In genomic region chr14:76193696-76194095, GRCh38 we compare ENCODE assay signal across 33 cellular contexts. TPM values are rescaled to one million over a fixed set of nuclear protein-coding genes. Genes with fewer than 3 reads are reported as not detected.
DNase-seq lines count a peak whose midpoint lies in the region; ATAC-seq, FAIRE-seq and TF ChIP-seq lines count a peak whose summit lies in the region.
"Had no signal": no experiment of that assay in that cellular context is flagged by ENCODE, and none has a peak within 500 bp of the region (broad histone marks: within the 10 kb centered on the region; RNA-seq: fewer than 3 reads in every experiment).

No MANE protein-coding gene starts in this region.

- peak overlapping the region; percentile 20 for H2BK5ac ChIP-seq in IMR-90 (ENCODE audit: low read depth, low read length, poor library complexity, severe bottlenecking)

- H3K4ac ChIP-seq in IMR-90 (ENCODE audit: low read depth, low read length): no peak overlapping the region

- H4K91ac ChIP-seq in IMR-90 (ENCODE audit: insufficient read depth, low read depth, low read length): no peak overlapping the region

- intact Hi-C loops in IMR-90 (cut with micrococcal nuclease): no loop called here

- no peak overlapping the region for H3K56ac ChIP-seq in IMR-90 (ENCODE audit: extremely low read depth, insufficient read depth, low read length)

- no peak overlapping the region for H2AFZ ChIP-seq in IMR-90 (replicated peaks; ENCODE audit: low read length, poor library complexity)

- CTCF ChIA-PET in IMR-90 (lab: Yijun Ruan, JAX): no interaction called here

- no peak overlapping the region for H2AK5ac ChIP-seq in IMR-90 (ENCODE audit: low read depth, low read length)

- H3K9ac ChIP-seq in IMR-90 (ENCODE audit: low read depth, low read length): no peak overlapping the region

- H3K14ac ChIP-seq in IMR-90 (replicated peaks; ENCODE audit: low read depth, low read length): no peak overlapping the region

- 0 out of 2 replicates have a peak, but pooled peaks cover 5% of the 10 kb centered on the region for H3K9me1 ChIP-seq in IMR-90 (ENCODE audit: insufficient read depth, low read length)

- H4K5ac ChIP-seq in IMR-90 (ENCODE audit: low read depth, low read length): no peak overlapping the region

- dilution Hi-C loops in IMR-90 (cut with HindIII; ENCODE audit: low sequenced_read_pairs, unreplicated experiment): no loop called here

- H2BK120ac ChIP-seq in IMR-90 (ENCODE audit: low read depth, low read length): no peak overlapping the region

- peaks cover 13 to 15% of the 10 kb centered on the region in 2 experiments for H3K79me1 ChIP-seq in IMR-90 (ENCODE audit: low read depth in 1 of 2, low read length in 2 of 2)

- H2BK15ac ChIP-seq in IMR-90 (ENCODE audit: low read depth, low read length): no peak overlapping the region

- H3K4me2 ChIP-seq in IMR-90 (ENCODE audit: low read depth, low read length): no peak overlapping the region

- TF ChIP-seq POLR2A in IMR-90 (IDR thresholded peaks at IDR 0.05; ENCODE audit: low read depth, low read length): no peak

- no peak overlapping the region for H3K18ac ChIP-seq in IMR-90 (ENCODE audit: low read depth, low read length)

- H2BK20ac ChIP-seq in IMR-90 (ENCODE audit: low read depth, low read length): no peak overlapping the region

- H4K20me1 ChIP-seq in IMR-90 (ENCODE audit: insufficient read depth, low read length): no peaks in the 10 kb centered on the region; the same call in 1 of the 2 replicates

- H3K27ac ChIP-seq in IMR-90 (ENCODE audit: insufficient read depth, low read length): no peak overlapping the region
- H3K27ac ChIP-seq in mesodermal cell (ENCODE audit: low read depth, low read length, severe bottlenecking): peak overlapping the region; percentile 10
- no peak overlapping the region for H3K27ac ChIP-seq in right atrium auricular region
- H3K27ac ChIP-seq: coronary artery, left ventricle myocardium inferior, WERI-Rb-1 had no signal

- no peak for FAIRE-seq in bronchial epithelial cell (lab: Jason Lieb, UNC)
- FAIRE-seq: HepG2 had no signal

- ATAC-seq in IMR-90 (ENCODE audit: low read depth): peak; percentile 73
- ATAC-seq: HepG2; naive thymus-derived CD8-positive, alpha-beta T cell had no signal

- no TSS peak for BruUV-seq in IMR-90 (replicated peaks; lab: Mats Ljungman, UMichigan)

- DNase-seq in GM06990 (ENCODE audit: extremely low read depth, insufficient read length) (peak; percentile 31), IMR-90 (peak; percentile 47), bronchial epithelial cell (ENCODE audit: low read depth) (peak; percentile 19), occipital lobe (lab: John Stamatoyannopoulos, UW) (no peak), right atrium auricular region (ENCODE audit: low spot score) (no peak), COLO668 (lab: John Stamatoyannopoulos, UW; ENCODE audit: unreplicated experiment) (no peak), NCI-H345 treated with DMSO at 0.1 percent for 48 hours (lab: John Stamatoyannopoulos, UW; ENCODE audit: unreplicated experiment) (no peak)
- DNase-seq: activated CD4-positive, alpha-beta T cell treated with anti-CD3 and anti-CD28 coated beads, Interleukin-2, amount 10 ng/mL, durations not matched to agents 7 days and 5 days; activated effector memory CD4-positive, alpha-beta T cell treated with anti-CD3 and anti-CD28 coated beads, Interleukin-2, amount 50 U/mL, for 16 hours; activated naive CD8-positive, alpha-beta T cell treated with anti-CD3 and anti-CD28 coated beads for 36 hours; activated T-cell treated with anti-CD3 and anti-CD28 coated beads, Interleukin-2, amount 50 U/mL, for 1 hour; aorta; COR-L47; DMS53; effector memory CD4-positive, alpha-beta T cell; erythroblast; GF-D8; glutamatergic neuron; H9; Kasumi-1; left ventricle myocardium inferior; midbrain; naive thymus-derived CD8-positive, alpha-beta T cell; NCI-H446 treated with DMSO at 0.1 percent for 48 hours; NCI-H774; nucleus accumbens; stimulated activated CD4-positive, alpha-beta T cell treated with anti-CD3 and anti-CD28 coated beads, Interleukin-4, amount 100 ng/mL, for 24 hours; T-helper 9 cell; trophoblast cell; WERI-Rb-1 had no signal

- H3K27me3 ChIP-seq in GM06990 (replicated peaks; ENCODE audit: control insufficient read depth, insufficient read depth, low read length) (no peaks in the 10 kb centered on the region), IMR-90 (ENCODE audit: control insufficient read depth, insufficient read depth, low read length) (no peaks in the 10 kb centered on the region), bronchial epithelial cell (ENCODE audit: control insufficient read depth, insufficient read depth, low read length) (no peaks in the 10 kb centered on the region), right atrium auricular region (no peaks in the 10 kb centered on the region)

- H3K4me1 ChIP-seq in IMR-90 (ENCODE audit: control insufficient read depth, insufficient read depth, low read length) (peaks cover 2% of the 10 kb centered on the region; the same call in 1 of the 2 replicates), mesodermal cell (ENCODE audit: control insufficient read depth, insufficient read depth, low read length, poor library complexity, severe bottlenecking) (peaks cover 5% of the 10 kb centered on the region), right atrium auricular region (no peaks in the 10 kb centered on the region)
- H3K4me1 ChIP-seq: left ventricle myocardium inferior had no signal

- no peak overlapping the region for H3K23ac ChIP-seq in IMR-90 (ENCODE audit: low read depth, low read length)

- no peak for TF ChIP-seq RAD21 in IMR-90 (IDR thresholded peaks at IDR 0.05; ENCODE audit: low read length)

- H3K9me3 ChIP-seq in IMR-90 (ENCODE audit: control insufficient read depth, insufficient read depth, low read length) (no peaks in the 10 kb centered on the region), mesodermal cell (ENCODE audit: control insufficient read depth, low read length) (no peaks in the 10 kb centered on the region), right atrium auricular region (no peaks in the 10 kb centered on the region)
- H3K9me3 ChIP-seq: left ventricle myocardium inferior had no signal

- H3K4me3 ChIP-seq in GM06990 (replicated peaks; ENCODE audit: low read depth, low read length) (no peak overlapping the region), IMR-90 (ENCODE audit: insufficient read depth, low read depth, low read length) (no peak overlapping the region), bronchial epithelial cell (ENCODE audit: low read depth, low read length) (no peak overlapping the region), mesodermal cell (ENCODE audit: extremely low read depth, insufficient read depth, low read length, poor library complexity, severe bottlenecking) (no peak overlapping the region), right atrium auricular region (no peak overlapping the region)
- H3K4me3 ChIP-seq: coronary artery, left ventricle myocardium inferior had no signal

- H3K36me3 ChIP-seq in GM06990 (ENCODE audit: control insufficient read depth, insufficient read depth, low read length) (peaks cover 5% of the 10 kb centered on the region), IMR-90 (ENCODE audit: control insufficient read depth, insufficient read depth, low read length) (peaks cover 20% of the 10 kb centered on the region), bronchial epithelial cell (ENCODE audit: control insufficient read depth, insufficient read depth, low read length) (peaks cover 11% of the 10 kb centered on the region), mesodermal cell (ENCODE audit: control insufficient read depth, insufficient read depth, low read length) (peaks cover 78% of the 10 kb centered on the region), right atrium auricular region (peaks cover 73% of the 10 kb centered on the region)

- TF ChIP-seq CTCF in GM06990 (IDR thresholded peaks at IDR 0.05; ENCODE audit: insufficient read depth, low read length, poor library complexity, severe bottlenecking): no peak
- no peak for TF ChIP-seq CTCF in IMR-90 (conservative IDR thresholded peaks at IDR 0.05; ENCODE audit: low read depth, low read length)
- TF ChIP-seq CTCF in bronchial epithelial cell (IDR thresholded peaks at IDR 0.05; ENCODE audit: insufficient read depth, low read length, severe bottlenecking): no peak
- TF ChIP-seq CTCF in right atrium auricular region (IDR thresholded peaks at IDR 0.05): no peak

- H4K8ac ChIP-seq in IMR-90 (ENCODE audit: low read depth in 2 of 2, low read length in 2 of 2): no peak overlapping the region

- no CpG with 5 or more reads among the region's 1 CpG for WGBS in IMR-90 (ENCODE audit: extremely low coverage in 2 of 2, insufficient read length in 1 of 2), 2 experiments
- WGBS in mesodermal cell (ENCODE audit: insufficient coverage in 2 of 2), 2 experiments: 100% methylated on average over 1 of the region's 1 CpG; no CpG with 5 or more reads in 1 of the 2 experiments

- in situ Hi-C loops in IMR-90 (cut with MboI; ENCODE audit: low sequenced_read_pairs): no loop called here

- H2AK9ac ChIP-seq in IMR-90 (replicated peaks; ENCODE audit: low read depth, low read length, poor library complexity): no peak overlapping the region

- POLR2A ChIA-PET in IMR-90 (lab: Charles Lee; ENCODE audit: unreplicated experiment): no interaction called here

TF ChIP-seq in IMR-90, 13 proteins besides CTCF, POLR2A, EP300 and RAD21 (continues in another document):
- TF ChIP-seq, protein P1, sequence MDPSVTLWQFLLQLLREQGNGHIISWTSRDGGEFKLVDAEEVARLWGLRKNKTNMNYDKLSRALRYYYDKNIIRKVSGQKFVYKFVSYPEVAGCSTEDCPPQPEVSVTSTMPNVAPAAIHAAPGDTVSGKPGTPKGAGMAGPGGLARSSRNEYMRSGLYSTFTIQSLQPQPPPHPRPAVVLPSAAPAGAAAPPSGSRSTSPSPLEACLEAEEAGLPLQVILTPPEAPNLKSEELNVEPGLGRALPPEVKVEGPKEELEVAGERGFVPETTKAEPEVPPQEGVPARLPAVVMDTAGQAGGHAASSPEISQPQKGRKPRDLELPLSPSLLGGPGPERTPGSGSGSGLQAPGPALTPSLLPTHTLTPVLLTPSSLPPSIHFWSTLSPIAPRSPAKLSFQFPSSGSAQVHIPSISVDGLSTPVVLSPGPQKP (IDR thresholded peaks at IDR 0.05; ENCODE audit: borderline replicate concordance, low read depth, low read length): no peak
- TF ChIP-seq BHLHE40 (IDR thresholded peaks at IDR 0.05; ENCODE audit: low read depth, low read length) (no peak), NFE2L2 (IDR thresholded peaks at IDR 0.05; ENCODE audit: low read depth, low read length) (no peak), FOS (IDR thresholded peaks at IDR 0.05; ENCODE audit: low read depth, low read length) (no peak), MAFK (IDR thresholded peaks at IDR 0.05; ENCODE audit: low read depth, low read length) (no peak), MAZ (IDR thresholded peaks at IDR 0.05; ENCODE audit: borderline replicate concordance, low read depth, low read length) (no peak), CHD1 (IDR thresholded peaks at IDR 0.05; ENCODE audit: low read depth, low read length) (no peak)

RNA-seq across cellular contexts. Expression of gene GPATCH2L, which starts 42.0 kb away (rescaled TPM):
- total RNA-seq in IMR-90 (2012; rRNA removed) (51.4 and 58.6 TPM in 2 replicates), bronchial epithelial cell (59.5 and 64.0 TPM in 2 replicates), occipital lobe (112 TPM), right atrium auricular region (10 to 100 TPM; 38.5 to 48.5 TPM)
- polyA plus RNA-seq in IMR-90 (2012; rRNA removed): 12.9 and 15.6 TPM in 2 replicates
- 29.0 and 45.3 TPM in 2 replicates for polyA plus RNA-seq in IMR-90 (2012; cell fraction: cytosol; rRNA removed)
- polyA plus RNA-seq in IMR-90 (2012; cell fraction: nucleus; rRNA removed; ENCODE audit: low replicate concordance): 63.5 and 85.2 TPM in 2 replicates
- polyA plus RNA-seq in mesodermal cell (2013, experiment 1 of 2): 37.1 TPM
- 25.5 TPM for polyA plus RNA-seq in mesodermal cell (2013, experiment 2 of 2)

Comparison
In these comparisons a context has a peak if more than half of its experiments do, and no peak if none do; other contexts are left out.
1. DNase-seq: peak in GM06990 (single experiment), IMR-90 (single experiment) and bronchial epithelial cell (single experiment); none in occipital lobe (single experiment), right atrium auricular region (single experiment), COLO668 (single experiment) and NCI-H345 treated with DMSO at 0.1 percent for 48 hours (single experiment).